ENCODE assay signal across 11 cellular contexts in the genomic region with DNA sequence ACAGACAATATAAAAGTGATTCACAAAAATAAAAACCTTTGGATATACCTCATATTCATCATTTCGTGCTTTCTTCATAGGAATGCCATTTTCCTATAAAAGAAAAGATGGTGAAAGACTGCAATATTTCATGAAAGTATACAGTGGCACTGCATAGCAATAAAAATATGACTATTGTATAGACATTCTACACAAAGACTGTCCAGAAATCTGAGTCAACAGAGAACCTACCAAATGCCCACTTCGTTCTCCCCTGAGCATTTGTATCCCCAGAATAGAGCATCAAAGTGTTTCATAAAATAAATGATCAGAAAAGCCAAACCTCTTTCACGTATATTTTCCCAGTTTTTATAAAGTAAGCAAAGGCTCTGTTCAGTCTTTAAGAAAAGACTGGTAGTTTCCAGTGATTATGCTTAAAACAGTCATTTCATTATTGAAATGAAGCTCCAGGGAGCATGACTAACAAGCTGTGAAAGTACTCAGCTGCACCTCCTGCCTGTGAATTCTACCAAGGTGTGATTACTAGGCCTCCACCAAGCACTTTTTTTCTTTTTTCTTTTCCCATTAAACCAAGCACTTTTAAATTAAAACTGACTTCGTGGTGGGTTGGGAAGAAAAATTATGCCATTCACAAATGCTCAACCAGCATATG. TPM values are rescaled to one million over a fixed set of nuclear protein-coding genes. Genes with fewer than 3 reads are reported as not detected.
DNase-seq lines count a peak whose midpoint lies in the region; ATAC-seq and TF ChIP-seq lines count a peak whose summit lies in the region.
"Had no signal": no experiment of that assay in that cellular context is flagged by ENCODE, and none has a peak within 500 bp of the region (broad histone marks: within the 10 kb centered on the region; RNA-seq: fewer than 3 reads in every experiment).

No MANE protein-coding gene starts in this region.

- peaks cover 0 to 9% (median 0%) of the 10 kb centered on the region in 4 donors for H3K36me3 ChIP-seq in upper lobe of left lung

- peak overlapping the region; percentile 95 for H3K27ac Mint-ChIP-seq in activated T-cell treated with anti-CD3 and anti-CD28 coated beads, Interleukin-2, amount 50 U/mL, for 24 hours
- H3K27ac Mint-ChIP-seq in memory B cell, result peak overlapping the region; percentile 47
- no peak overlapping the region for H3K27ac Mint-ChIP-seq in stimulated activated memory B cell treated with anti-CD40 and anti-IgM and Interleukin-4, amounts not matched to agents 10 μg/mL and 1 μg/mL and 100 μg/mL, for 72 hours

- TF ChIP-seq POLR2A in upper lobe of left lung (IDR thresholded peaks at IDR 0.05), result no peak

- peaks cover 49% of the 10 kb centered on the region for H3K4me1 Mint-ChIP-seq in activated T-cell treated with anti-CD3 and anti-CD28 coated beads, Interleukin-2, amount 50 U/mL, for 24 hours (ENCODE audit: low read depth)
- H3K4me1 Mint-ChIP-seq in memory B cell, result no peaks in the 10 kb centered on the region
- H3K4me1 Mint-ChIP-seq in stimulated activated memory B cell treated with anti-CD40 and anti-IgM and Interleukin-4, amounts not matched to agents 10 μg/mL and 1 μg/mL and 100 μg/mL, for 72 hours, result peaks cover 12% of the 10 kb centered on the region

- H3K9me3 ChIP-seq in upper lobe of left lung, result no peaks in the 10 kb centered on the region

- H3K27me3 Mint-ChIP-seq in activated T-cell treated with anti-CD3 and anti-CD28 coated beads, Interleukin-2, amount 50 U/mL, for 24 hours, result no peaks in the 10 kb centered on the region
- no peaks in the 10 kb centered on the region for H3K27me3 Mint-ChIP-seq in memory B cell
- H3K27me3 Mint-ChIP-seq in stimulated activated memory B cell treated with anti-CD40 and anti-IgM and Interleukin-4, amounts not matched to agents 10 μg/mL and 1 μg/mL and 100 μg/mL, for 72 hours, result no peaks in the 10 kb centered on the region

- peak overlapping the region; percentile 38 for H3K4me3 Mint-ChIP-seq in activated T-cell treated with anti-CD3 and anti-CD28 coated beads, Interleukin-2, amount 50 U/mL, for 24 hours
- H3K4me3 Mint-ChIP-seq in memory B cell, result no peak overlapping the region
- no peak overlapping the region for H3K4me3 Mint-ChIP-seq in stimulated activated memory B cell treated with anti-CD40 and anti-IgM and Interleukin-4, amounts not matched to agents 10 μg/mL and 1 μg/mL and 100 μg/mL, for 72 hours

- peaks cover 73% of the 10 kb centered on the region for H3K36me3 Mint-ChIP-seq in activated T-cell treated with anti-CD3 and anti-CD28 coated beads, Interleukin-2, amount 50 U/mL, for 24 hours (ENCODE audit: low read depth)
- peaks cover 31% of the 10 kb centered on the region for H3K36me3 Mint-ChIP-seq in memory B cell
- H3K36me3 Mint-ChIP-seq in stimulated activated memory B cell treated with anti-CD40 and anti-IgM and Interleukin-4, amounts not matched to agents 10 μg/mL and 1 μg/mL and 100 μg/mL, for 72 hours, result peaks cover 65% of the 10 kb centered on the region

- no peaks in the 10 kb centered on the region for H3K4me1 ChIP-seq in upper lobe of left lung

- WGBS in upper lobe of left lung, 2 donors, result 83 to 91% methylated on average over 4 of the region's 4 CpGs

- no peak for TF ChIP-seq CTCF in upper lobe of left lung (IDR thresholded peaks at IDR 0.05)

- H3K4me3 ChIP-seq in upper lobe of left lung, result no peak overlapping the region

- DNase-seq in activated T-cell treated with anti-CD3 and anti-CD28 coated beads, Interleukin-2, amount 50 U/mL, for 24 hours, result no peak
- DNase-seq in activated T-cell treated with anti-CD3 and anti-CD28 coated beads, Interleukin-2, amount 50 U/mL, for 48 hours, result no peak
- DNase-seq in memory B cell (ENCODE audit: low spot score in 2 of 2) (no peak), upper lobe of left lung (no peak)
- DNase-seq in activated CD4-positive, CD25-positive, alpha-beta regulatory T cell (lab: John Stamatoyannopoulos, UW), result no peak
- DNase-seq: AML-193, hippocampal formation, NCI-H1436 treated with DMSO at 0.1 percent for 48 hours had no signal

- no peaks in the 10 kb centered on the region for H3K9me3 Mint-ChIP-seq in activated T-cell treated with anti-CD3 and anti-CD28 coated beads, Interleukin-2, amount 50 U/mL, for 24 hours
- H3K9me3 Mint-ChIP-seq in memory B cell, result no peaks in the 10 kb centered on the region
- no peaks in the 10 kb centered on the region for H3K9me3 Mint-ChIP-seq in stimulated activated memory B cell treated with anti-CD40 and anti-IgM and Interleukin-4, amounts not matched to agents 10 μg/mL and 1 μg/mL and 100 μg/mL, for 72 hours

- H3K27me3 ChIP-seq in upper lobe of left lung, result no peaks in the 10 kb centered on the region

- TF ChIP-seq EP300 in upper lobe of left lung (IDR thresholded peaks at IDR 0.05), result no peak

- ATAC-seq in GM21619 (IDR thresholded peaks at IDR 0.05; ENCODE audit: unreplicated experiment), result peak; percentile 85
- ATAC-seq in HG03439 (IDR thresholded peaks at IDR 0.05; ENCODE audit: unreplicated experiment), result peak; percentile 88
- no peak for ATAC-seq in memory B cell (ENCODE audit: low read depth)
- ATAC-seq in stimulated activated memory B cell treated with anti-CD40 and anti-IgM and Interleukin-4, amounts not matched to agents 10 μg/mL and 1 μg/mL and 100 μg/mL, for 72 hours, result no peak
- ATAC-seq in upper lobe of left lung (ENCODE audit: low FRiP score in 2 of 2), result no peak

- no peak overlapping the region for H3K27ac ChIP-seq in upper lobe of left lung

RNA-seq across cellular contexts. Expression of a gene that starts 20.2 kb away (rescaled TPM):
- total RNA-seq in upper lobe of left lung, result 100 to 1,000 TPM in 1 of 6 donors, 10 to 100 TPM in 5; 40.9 to 106 (median 60.9) TPM

Comparison
In these comparisons a context has a peak if more than half of its experiments do, and no peak if none do; other contexts are left out.
1. ATAC-seq: peak in GM21619 (single experiment) and HG03439 (single experiment); none in memory B cell (single experiment), stimulated activated memory B cell treated with anti-CD40 and anti-IgM and Interleukin-4, amounts not matched to agents 10 μg/mL and 1 μg/mL and 100 μg/mL, for 72 hours (single experiment) and upper lobe of left lung (0 of 2).